1 cellular context compared by ENCODE assay signal in the genomic region with DNA sequence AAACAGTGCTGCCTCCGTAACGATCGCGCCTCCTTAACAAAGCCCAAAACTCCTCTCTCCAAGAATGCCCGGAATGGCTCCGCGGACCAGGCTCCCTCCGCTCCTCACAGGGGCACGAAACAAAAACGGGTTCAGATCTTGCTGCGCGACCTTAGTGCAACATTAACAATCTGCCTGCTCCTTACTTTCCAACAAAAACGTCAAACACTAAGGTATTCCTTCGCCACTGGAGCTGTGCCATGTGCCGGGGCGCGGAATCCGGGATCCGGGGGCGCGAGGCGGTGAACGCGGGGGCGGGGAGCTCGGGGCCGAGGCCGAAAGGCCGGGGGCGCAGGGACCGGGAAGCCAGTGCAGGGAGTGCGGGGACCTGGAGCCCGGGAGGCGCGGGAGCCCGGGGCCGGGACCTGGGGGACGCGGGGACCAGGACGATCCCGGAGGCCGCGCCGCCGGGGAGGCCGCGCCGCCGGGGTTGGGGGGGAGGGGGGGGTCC.
A peak's percentile ranks its signal among the peaks of the same experiment; 100 is the strongest.
TF ChIP-seq lines count a peak whose summit lies in the region.

No MANE protein-coding gene starts in this region.

TF ChIP-seq in GM12878, 131 proteins besides CTCF, POLR2A, EP300 and RAD21:
- peak in 1 of 2 experiments; percentile 81; a peak in 2 of 3 replicates for TF ChIP-seq EGR1 (IDR thresholded peaks at IDR 0.05; ENCODE audit: borderline replicate concordance in 1 of 2, low read depth in 2 of 2, low read length in 2 of 2)
- 0 out of 2 replicates have a peak, but pooled peaks have one; percentile 4 for TF ChIP-seq EED (IDR thresholded peaks at IDR 0.05; ENCODE audit: low read depth)
- TF ChIP-seq HDAC2 (IDR thresholded peaks at IDR 0.05), result no peak
